ENCODE assay signal across 9 cellular contexts in the genomic region with DNA sequence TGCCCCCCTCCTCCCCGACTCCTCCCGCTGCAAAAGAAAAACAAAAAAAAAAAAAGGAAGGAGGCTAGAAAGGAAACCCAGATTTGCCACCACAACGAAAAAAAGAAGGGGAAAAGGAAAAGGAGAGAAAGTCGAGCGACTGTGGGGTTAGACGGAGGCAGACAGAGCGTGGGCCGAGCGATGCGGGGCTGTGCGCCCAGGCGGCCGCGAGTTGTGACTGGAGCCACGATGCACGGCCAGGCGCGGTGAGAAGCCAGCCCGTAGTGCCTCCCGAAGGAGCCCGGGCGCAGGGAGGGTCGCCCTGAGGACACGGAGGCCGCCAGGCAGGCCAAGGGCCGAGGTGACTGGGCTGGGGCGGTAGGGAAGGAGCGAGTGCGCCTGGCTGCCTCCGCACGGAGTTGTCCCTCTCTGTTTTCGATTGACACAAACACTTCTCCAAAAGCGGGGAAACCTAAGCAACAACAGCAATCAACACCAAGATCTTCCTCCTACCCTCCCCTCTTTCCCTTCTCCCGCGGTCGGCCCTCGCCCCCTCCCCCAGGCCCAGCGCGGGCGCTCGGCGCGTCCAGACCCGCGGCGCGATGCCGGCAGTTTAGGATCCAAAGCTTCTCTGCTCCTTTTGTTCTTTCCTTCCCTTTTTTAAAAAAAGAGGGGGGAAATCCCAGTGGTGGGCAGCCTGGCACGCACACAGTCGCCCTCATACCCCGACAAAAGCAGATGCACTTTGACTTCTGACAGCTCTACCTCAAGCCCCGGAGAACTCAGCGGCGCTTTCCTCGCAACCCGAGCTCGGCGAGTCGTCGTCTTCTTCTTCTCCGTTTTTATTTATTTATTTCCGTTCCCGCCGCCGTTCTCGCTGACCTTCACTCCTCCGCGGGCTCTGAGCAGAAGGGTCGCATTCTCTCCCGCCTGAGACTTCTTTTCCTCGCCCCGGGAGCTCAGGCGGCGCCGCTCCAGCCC. TPM values are rescaled to one million over a fixed set of nuclear protein-coding genes. Genes with fewer than 3 reads are reported as not detected.
DNase-seq lines count a peak whose midpoint lies in the region; ATAC-seq and TF ChIP-seq lines count a peak whose summit lies in the region.
"Had no signal": no experiment of that assay in that cellular context is flagged by ENCODE, and none has a peak within 500 bp of the region (broad histone marks: within the 10 kb centered on the region; RNA-seq: fewer than 3 reads in every experiment).

A gene (plus strand): TSS at position 475 of the 960 bp plus-strand sequence. CDS start 723 bp downstream, outside the sequence.

- peak within 1 kb of the TSS; percentile 53 for H3K4me3 Mint-ChIP-seq in activated CD4-positive, alpha-beta memory T cell treated with anti-CD3 and anti-CD28 coated beads, Interleukin-2, amount 10 ng/mL, durations not matched to agents 7 days and 5 days

- peaks cover 63% of the 10 kb centered on the region for H3K4me1 Mint-ChIP-seq in activated CD4-positive, alpha-beta memory T cell treated with anti-CD3 and anti-CD28 coated beads, Interleukin-2, amount 10 ng/mL, durations not matched to agents 7 days and 5 days

- H3K36me3 Mint-ChIP-seq in activated CD4-positive, alpha-beta memory T cell treated with anti-CD3 and anti-CD28 coated beads, Interleukin-2, amount 10 ng/mL, durations not matched to agents 7 days and 5 days (ENCODE audit: low read depth): peaks cover 20% of the 10 kb centered on the region

- no peaks in the 10 kb centered on the region for H3K36me3 ChIP-seq in right atrium auricular region
- no peaks in the 10 kb centered on the region for H3K36me3 ChIP-seq in upper lobe of left lung

- H3K4me3 ChIP-seq in right atrium auricular region: peak within 1 kb of the TSS in 1 of 2 donors; percentile 28
- H3K4me3 ChIP-seq in upper lobe of left lung: peak within 1 kb of the TSS in 3 of 4 donors; percentile 2 to 23 (median 19)

- 5 to 7% methylated on average over 70 to 74 of the region's 75 CpGs for WGBS in upper lobe of left lung, 2 donors

- no peak for TF ChIP-seq POLR2A in upper lobe of left lung (IDR thresholded peaks at IDR 0.05)

- peaks cover 86 to 97% of the 10 kb centered on the region in 2 donors for H3K27me3 ChIP-seq in right atrium auricular region
- H3K27me3 ChIP-seq in upper lobe of left lung: peaks cover 3 to 100% (median 92%) of the 10 kb centered on the region in 4 donors

- intact Hi-C loops in cardiac septum (cut with DNase I): no loop called here

- CTCF ChIA-PET in activated CD4-positive, alpha-beta memory T cell treated with anti-CD3 and anti-CD28 coated beads, Interleukin-2, amount 10 ng/mL, durations not matched to agents 7 days and 5 days (lab: Charles Lee): interaction anchor here (0.6 kb wide), 1 partner anchor 32 kb away, joined by 3 read pairs; no protein-coding TSS in a partner anchor

- POLR2A ChIA-PET in activated CD4-positive, alpha-beta memory T cell treated with anti-CD3 and anti-CD28 coated beads, Interleukin-2, amount 10 ng/mL, durations not matched to agents 7 days and 5 days (lab: Charles Lee): interaction anchor here (2.1 kb wide), 1 partner anchor 11 kb away, joined by 10 read pairs; a partner anchor contains a TSS

- H3K4me1 ChIP-seq in right atrium auricular region (peaks cover 0 to 78% of the 10 kb centered on the region in 2 donors), upper lobe of left lung (peaks cover 63 to 88% (median 71%) of the 10 kb centered on the region in 4 donors)

- no peak for TF ChIP-seq EP300 in upper lobe of left lung (IDR thresholded peaks at IDR 0.05)

- no peaks in the 10 kb centered on the region for H3K9me3 ChIP-seq in right atrium auricular region
- no peaks in the 10 kb centered on the region for H3K9me3 ChIP-seq in upper lobe of left lung

- ATAC-seq in upper lobe of left lung (ENCODE audit: low FRiP score in 2 of 2) (no peak), HG02623 (IDR thresholded peaks at IDR 0.05; ENCODE audit: unreplicated experiment) (no peak), HG02678 (IDR thresholded peaks at IDR 0.05; ENCODE audit: unreplicated experiment) (no peak)

- DNase-seq in cardiac septum (ENCODE audit: low spot score) (peak; percentile 59), right atrium auricular region (ENCODE audit: low spot score) (no peak), iPS-NIHi11 (ENCODE audit: low spot score) (peak; percentile 45), upper lobe of left lung (peak in 1 of 2 donors; percentile 69), NCI-H2171 (lab: John Stamatoyannopoulos, UW) (no peak)
- no peak for DNase-seq in activated CD4-positive, alpha-beta memory T cell treated with anti-CD3 and anti-CD28 coated beads, Interleukin-2, amount 10 ng/mL, durations not matched to agents 7 days and 5 days
- DNase-seq: EL had no signal

- TF ChIP-seq CTCF in right atrium auricular region (IDR thresholded peaks at IDR 0.05): no peak
- no peak for TF ChIP-seq CTCF in upper lobe of left lung (IDR thresholded peaks at IDR 0.05)

- no peak within 1 kb of the TSS for H3K27ac ChIP-seq in right atrium auricular region
- H3K27ac ChIP-seq in upper lobe of left lung: no peak within 1 kb of the TSS

- H3K27ac Mint-ChIP-seq in activated CD4-positive, alpha-beta memory T cell treated with anti-CD3 and anti-CD28 coated beads, Interleukin-2, amount 10 ng/mL, durations not matched to agents 7 days and 5 days: peak within 1 kb of the TSS; percentile 61

- no peaks in the 10 kb centered on the region for H3K9me3 Mint-ChIP-seq in activated CD4-positive, alpha-beta memory T cell treated with anti-CD3 and anti-CD28 coated beads, Interleukin-2, amount 10 ng/mL, durations not matched to agents 7 days and 5 days

- peaks cover 89% of the 10 kb centered on the region for H3K27me3 Mint-ChIP-seq in activated CD4-positive, alpha-beta memory T cell treated with anti-CD3 and anti-CD28 coated beads, Interleukin-2, amount 10 ng/mL, durations not matched to agents 7 days and 5 days

RNA-seq across cellular contexts. Expression of the gene that starts here (rescaled TPM):
- total RNA-seq in cardiac septum (not detected), right atrium auricular region (not detected), upper lobe of left lung (not detected)
- under 1 TPM; 0.18 TPM for total RNA-seq in activated CD4-positive, alpha-beta memory T cell treated with anti-CD3 and anti-CD28 coated beads, Interleukin-2, amount 10 ng/mL, durations not matched to agents 7 days and 5 days

Comparison
In these comparisons a context has a peak if more than half of its experiments do, and no peak if none do; other contexts are left out.
1. Peak in DNase-seq in cardiac septum; RNA of the gene not detected or under 1 TPM.